Comparison of ENCODE assay signal across 10 cellular contexts in the genomic region with DNA sequence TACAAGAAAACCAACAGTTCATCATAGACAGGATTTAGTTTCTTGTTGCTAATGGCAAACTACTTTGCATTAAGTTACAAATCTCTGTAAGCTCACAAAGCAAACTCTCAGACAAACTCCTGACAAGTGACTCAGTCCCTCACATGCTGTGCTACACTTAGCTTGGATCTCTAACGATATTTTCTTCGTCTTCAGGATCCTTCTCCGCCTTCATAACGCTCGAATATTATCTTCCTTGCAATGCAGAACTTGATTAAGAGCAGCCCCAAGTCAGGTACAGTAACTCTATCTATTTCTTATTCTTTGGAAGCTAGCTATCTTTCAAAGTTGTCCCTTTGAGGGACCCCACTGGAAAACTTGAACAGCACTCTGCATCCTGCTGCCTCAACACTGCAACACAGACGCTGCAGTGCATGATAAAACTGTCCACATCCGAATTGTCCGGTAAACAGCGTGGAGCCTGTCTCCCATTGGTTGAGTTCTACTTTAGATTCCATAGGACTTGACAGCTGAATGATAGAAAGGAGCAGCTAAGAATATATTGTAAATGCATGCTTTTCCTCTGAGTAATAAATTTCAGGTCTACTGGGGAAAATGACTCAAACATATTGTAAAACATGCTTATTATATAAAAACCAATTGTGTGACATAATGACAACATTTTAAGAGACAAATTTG.
DNase-seq lines count a peak whose midpoint lies in the region; ATAC-seq and TF ChIP-seq lines count a peak whose summit lies in the region.
"Had no signal": no experiment of that assay in that cellular context is flagged by ENCODE, and none has a peak within 500 bp of the region (broad histone marks: within the 10 kb centered on the region; RNA-seq: fewer than 3 reads in every experiment).

No MANE protein-coding gene starts in this region.

- H3K4me2 ChIP-seq in HCT116 (ENCODE audit: low read length): peak overlapping the region; percentile 18; the same call in 1 of the 2 replicates
- peak overlapping the region; percentile 73 for H3K4me2 ChIP-seq in hepatocyte

- H3K9me3 Mint-ChIP-seq in activated CD4-positive, alpha-beta memory T cell treated with anti-CD3 and anti-CD28 coated beads, Interleukin-2, amount 10 ng/mL, durations not matched to agents 7 days and 5 days: no peaks in the 10 kb centered on the region
- no peaks in the 10 kb centered on the region for H3K9me3 Mint-ChIP-seq in stimulated activated naive B cell treated with anti-CD40 and anti-IgM and Interleukin-4, amounts not matched to agents 10 μg/mL and 1 μg/mL and 100 μg/mL, for 72 hours

- H3K27me3 ChIP-seq in HCT116 (ENCODE audit: insufficient read depth, low read length) (no peaks in the 10 kb centered on the region), hepatocyte (no peaks in the 10 kb centered on the region)

- H3K36me3 ChIP-seq in HCT116 (ENCODE audit: control insufficient read depth in 1 of 2, insufficient read depth in 2 of 2, low read length in 2 of 2) (no peaks in the 10 kb centered on the region), hepatocyte (replicated peaks; ENCODE audit: insufficient read depth, low read depth) (no peaks in the 10 kb centered on the region)

- TF ChIP-seq CTCF in HCT116 (IDR thresholded peaks at IDR 0.05 in 2 of 3, conservative IDR thresholded peaks at IDR 0.05 in 1 of 3; ENCODE audit: borderline replicate concordance in 1 of 3, insufficient read depth in 1 of 3, low read depth in 2 of 3, low read length in 2 of 3): no peak
- no peak for TF ChIP-seq CTCF in astrocyte of the cerebellum (IDR thresholded peaks at IDR 0.05; ENCODE audit: low read depth, low read length, missing control alignments)
- TF ChIP-seq CTCF in hepatocyte (IDR thresholded peaks at IDR 0.05; ENCODE audit: poor library complexity): no peak

- H3K79me2 ChIP-seq in HCT116 (ENCODE audit: insufficient read depth, low read length) (peaks cover 3% of the 10 kb centered on the region; the same call in 1 of the 2 replicates), hepatocyte (peaks cover 53% of the 10 kb centered on the region)

- ATAC-seq in HCT116: no peak
- ATAC-seq in stimulated activated naive B cell treated with anti-CD40 and anti-IgM and Interleukin-4, amounts not matched to agents 10 μg/mL and 1 μg/mL and 100 μg/mL, for 72 hours (replicated peaks): no peak
- no peak for ATAC-seq in HG03159 (IDR thresholded peaks at IDR 0.05; ENCODE audit: unreplicated experiment)

- H2AFZ ChIP-seq in HCT116 (ENCODE audit: low read depth, low read length, poor library complexity, severe bottlenecking): no peak overlapping the region
- peak overlapping the region; percentile 0 for H2AFZ ChIP-seq in hepatocyte

- peaks cover 14 to 49% of the 10 kb centered on the region in 2 experiments; a peak in 3 of 4 replicates for H3K4me1 ChIP-seq in HCT116 (ENCODE audit: control insufficient read depth in 1 of 2, insufficient read depth in 2 of 2, low read length in 2 of 2)
- peaks cover 32% of the 10 kb centered on the region for H3K4me1 ChIP-seq in hepatocyte (ENCODE audit: insufficient read depth)

- H3K27me3 Mint-ChIP-seq in activated CD4-positive, alpha-beta memory T cell treated with anti-CD3 and anti-CD28 coated beads, Interleukin-2, amount 10 ng/mL, durations not matched to agents 7 days and 5 days: peaks cover 25% of the 10 kb centered on the region
- H3K27me3 Mint-ChIP-seq in stimulated activated naive B cell treated with anti-CD40 and anti-IgM and Interleukin-4, amounts not matched to agents 10 μg/mL and 1 μg/mL and 100 μg/mL, for 72 hours: peaks cover 32% of the 10 kb centered on the region in 2 donors

- H3K36me3 Mint-ChIP-seq in activated CD4-positive, alpha-beta memory T cell treated with anti-CD3 and anti-CD28 coated beads, Interleukin-2, amount 10 ng/mL, durations not matched to agents 7 days and 5 days (ENCODE audit: low read depth): no peaks in the 10 kb centered on the region
- no peaks in the 10 kb centered on the region for H3K36me3 Mint-ChIP-seq in stimulated activated naive B cell treated with anti-CD40 and anti-IgM and Interleukin-4, amounts not matched to agents 10 μg/mL and 1 μg/mL and 100 μg/mL, for 72 hours

- intact Hi-C loops in HCT116 (cut with micrococcal nuclease): no loop called here

- H4K20me1 ChIP-seq in HCT116 (ENCODE audit: insufficient read depth): no peaks in the 10 kb centered on the region
- no peaks in the 10 kb centered on the region for H4K20me1 ChIP-seq in hepatocyte (ENCODE audit: insufficient read depth, poor library complexity, severe bottlenecking)

- no peaks in the 10 kb centered on the region for H3K4me1 Mint-ChIP-seq in activated CD4-positive, alpha-beta memory T cell treated with anti-CD3 and anti-CD28 coated beads, Interleukin-2, amount 10 ng/mL, durations not matched to agents 7 days and 5 days
- peaks cover 2 to 5% of the 10 kb centered on the region in 2 donors for H3K4me1 Mint-ChIP-seq in stimulated activated naive B cell treated with anti-CD40 and anti-IgM and Interleukin-4, amounts not matched to agents 10 μg/mL and 1 μg/mL and 100 μg/mL, for 72 hours

- CTCF ChIA-PET in HCT116 (lab: Charles Lee): interaction anchor here (1.4 to 2.7 kb wide), 2 partner anchors 21 to 24 kb away, joined by 3 to 13 read pairs; no protein-coding TSS in a partner anchor
- CTCF ChIA-PET in activated CD4-positive, alpha-beta memory T cell treated with anti-CD3 and anti-CD28 coated beads, Interleukin-2, amount 10 ng/mL, durations not matched to agents 7 days and 5 days (lab: Charles Lee): interaction anchor here (1.4 kb wide), 1 partner anchor 20 kb away, joined by 5 read pairs; no protein-coding TSS in a partner anchor

- H3K4me3 ChIP-seq in HCT116 (replicated peaks in 1 of 2; ENCODE audit: low read depth in 1 of 2, low read length in 2 of 2): no peak overlapping the region
- H3K4me3 ChIP-seq in astrocyte of the cerebellum (ENCODE audit: low read depth, low read length): peak overlapping the region; percentile 36
- no peak overlapping the region for H3K4me3 ChIP-seq in hepatocyte
- H3K4me3 ChIP-seq in skin epidermis: peak overlapping the region in 1 of 7 experiments; percentile 6

- 21% methylated on average over 9 of the region's 9 CpGs for WGBS in hepatocyte (ENCODE audit: low lambda C conversion rate, missing lambda C conversion rate)

- H3K9me3 ChIP-seq in HCT116 (ENCODE audit: control insufficient read depth in 1 of 2, insufficient read depth in 1 of 2, low read depth in 1 of 2, low read length in 2 of 2) (no peaks in the 10 kb centered on the region), hepatocyte (ENCODE audit: low read depth) (no peaks in the 10 kb centered on the region)

- H3K27ac Mint-ChIP-seq in activated CD4-positive, alpha-beta memory T cell treated with anti-CD3 and anti-CD28 coated beads, Interleukin-2, amount 10 ng/mL, durations not matched to agents 7 days and 5 days: no peak overlapping the region
- no peak overlapping the region for H3K27ac Mint-ChIP-seq in stimulated activated naive B cell treated with anti-CD40 and anti-IgM and Interleukin-4, amounts not matched to agents 10 μg/mL and 1 μg/mL and 100 μg/mL, for 72 hours

- H3K27ac ChIP-seq in HCT116 (ENCODE audit: low read depth, low read length) (no peak overlapping the region), hepatocyte (peak overlapping the region; percentile 68), skin epidermis (peak overlapping the region in 15 of 21 experiments; percentile 4 to 70 (median 43))
- H3K27ac ChIP-seq: HL-60 had no signal

- in situ Hi-C loops in astrocyte of the cerebellum (cut with HindIII; ENCODE audit: low sequenced_read_pairs): no loop called here

- DNase-seq in HCT116 (ENCODE audit: low read depth, low spot score) (no peak), astrocyte of the cerebellum (ENCODE audit: low read depth) (peak; percentile 45), hepatocyte (ENCODE audit: low spot score) (peak; percentile 38), NCI-H2029 treated with DMSO at 0.1 percent for 48 hours (lab: John Stamatoyannopoulos, UW) (no peak)
- DNase-seq in activated CD4-positive, alpha-beta memory T cell treated with anti-CD3 and anti-CD28 coated beads, Interleukin-2, amount 10 ng/mL, durations not matched to agents 7 days and 5 days: no peak
- DNase-seq in stimulated activated naive B cell treated with anti-CD40 and anti-IgM and Interleukin-4, amounts not matched to agents 10 μg/mL and 1 μg/mL and 100 μg/mL, for 72 hours: no peak
- DNase-seq: T-helper 9 cell had no signal

- RAD21 ChIA-PET in HCT116 (lab: Charles Lee; ENCODE audit: low non-redundant PET in 1 of 2, low total read pairs in 2 of 2, uncharacterized antibody in 2 of 2, unreplicated experiment in 2 of 2): no interaction called here

- H3K9me2 ChIP-seq in HCT116 (ENCODE audit: insufficient read depth): no peaks in the 10 kb centered on the region
- H3K9me2 ChIP-seq in hepatocyte (replicated peaks; ENCODE audit: insufficient read depth): no peaks in the 10 kb centered on the region

- TF ChIP-seq POLR2A in HCT116 (IDR thresholded peaks at IDR 0.05; ENCODE audit: borderline replicate concordance, extremely low read depth, insufficient read depth, insufficient read length): no peak

- BruUV-seq in HCT116 (replicated peaks; lab: Mats Ljungman, UMichigan): no TSS peak

- no peak for TF ChIP-seq RAD21 in HCT116 (IDR thresholded peaks at IDR 0.05; ENCODE audit: low read depth)

- H3K4me3 Mint-ChIP-seq in activated CD4-positive, alpha-beta memory T cell treated with anti-CD3 and anti-CD28 coated beads, Interleukin-2, amount 10 ng/mL, durations not matched to agents 7 days and 5 days: no peak overlapping the region
- no peak overlapping the region for H3K4me3 Mint-ChIP-seq in stimulated activated naive B cell treated with anti-CD40 and anti-IgM and Interleukin-4, amounts not matched to agents 10 μg/mL and 1 μg/mL and 100 μg/mL, for 72 hours

- no peak overlapping the region for H3K9ac ChIP-seq in HCT116 (ENCODE audit: low read length)

- POLR2A ChIA-PET in HCT116 (lab: Charles Lee): no interaction called here
- POLR2A ChIA-PET in activated CD4-positive, alpha-beta memory T cell treated with anti-CD3 and anti-CD28 coated beads, Interleukin-2, amount 10 ng/mL, durations not matched to agents 7 days and 5 days (lab: Charles Lee): no interaction called here

TF ChIP-seq in HCT116, 20 proteins besides CTCF, POLR2A, EP300 and RAD21:
- TF ChIP-seq JUND (IDR thresholded peaks at IDR 0.05): peak; percentile 19; the same call in 1 of the 2 replicates
- TF ChIP-seq FOSL1 (IDR thresholded peaks at IDR 0.05; ENCODE audit: low read depth): peak; percentile 26; the same call in 1 of the 2 replicates
- no peak for TF ChIP-seq POLR2AphosphoS5 (IDR thresholded peaks at IDR 0.05; ENCODE audit: low read depth, low read length)
- TF ChIP-seq SRF (IDR thresholded peaks at IDR 0.05; ENCODE audit: low read depth): no peak
TF ChIP-seq in HCT116: peak in this region for 2.

Comparison
In these comparisons a context has a peak if more than half of its experiments do, and no peak if none do; other contexts are left out.
1. DNase-seq: peak in astrocyte of the cerebellum (single experiment) and hepatocyte (single experiment); none in HCT116 (single experiment), activated CD4-positive, alpha-beta memory T cell treated with anti-CD3 and anti-CD28 coated beads, Interleukin-2, amount 10 ng/mL, durations not matched to agents 7 days and 5 days (single experiment), NCI-H2029 treated with DMSO at 0.1 percent for 48 hours (single experiment) and stimulated activated naive B cell treated with anti-CD40 and anti-IgM and Interleukin-4, amounts not matched to agents 10 μg/mL and 1 μg/mL and 100 μg/mL, for 72 hours (single experiment).